In the genomic region with DNA sequence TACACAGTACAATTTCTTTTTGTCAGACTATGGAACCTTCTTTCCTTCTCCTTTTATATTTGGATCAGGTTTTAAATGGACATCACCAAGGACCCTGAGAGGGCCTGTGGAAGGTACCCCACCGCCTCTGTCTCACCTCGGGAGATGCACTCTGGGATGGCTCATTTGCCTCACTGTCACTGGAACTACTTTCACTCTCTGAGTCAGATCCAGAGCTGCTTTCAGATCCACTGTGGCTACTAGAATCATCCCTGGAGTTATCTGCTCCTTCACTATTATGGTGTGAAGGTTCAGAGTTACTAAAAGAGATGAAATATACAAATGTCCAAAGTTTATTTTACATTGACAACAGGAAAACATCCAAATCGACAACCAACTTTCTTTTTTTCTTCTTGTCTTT, we compare ENCODE assay signal across 28 cellular contexts.
"Had no signal": no experiment of that assay in that cellular context is flagged by ENCODE, and none has a peak within 500 bp of the region (broad histone marks: within the 10 kb centered on the region; RNA-seq: fewer than 3 reads in every experiment).

No MANE protein-coding gene starts in this region.

- H3K9me3 Mint-ChIP-seq: activated CD8-positive, alpha-beta T cell treated with anti-CD3 and anti-CD28 coated beads for 36 hours; activated naive CD4-positive, alpha-beta T cell treated with anti-CD3 and anti-CD28 coated beads, Interleukin-2, amount 50 U/mL, for 24 hours; activated naive CD8-positive, alpha-beta T cell treated with anti-CD3 and anti-CD28 coated beads, Interleukin-2, amount 10 ng/mL, durations not matched to agents 7 days and 5 days; activated T-cell treated with anti-CD3 and anti-CD28 coated beads, Interleukin-2, amount 50 U/mL, for 72 hours; brain; endodermal cell; WTC11 had no signal

- H3K27me3 ChIP-seq: breast epithelium, cardiac muscle cell, colonic mucosa had no signal

- H3K4me1 ChIP-seq: breast epithelium, colonic mucosa had no signal

- H3K4me1 Mint-ChIP-seq: endodermal cell, WTC11 had no signal

- DNase-seq: activated CD4-positive, alpha-beta T cell treated with anti-CD3 and anti-CD28 coated beads for 1 hour; activated CD4-positive, alpha-beta T cell treated with anti-CD3 and anti-CD28 coated beads for 48 hours; activated CD4-positive, alpha-beta T cell treated with anti-CD3 and anti-CD28 coated beads, Interleukin-2, amount 50 U/mL, for 1 hour; activated CD4-positive, alpha-beta T cell treated with anti-CD3 and anti-CD28 coated beads, Interleukin-2, amount 50 U/mL, for 48 hours; activated CD8-positive, alpha-beta memory T cell treated with anti-CD3 and anti-CD28 coated beads for 24 hours; activated CD8-positive, alpha-beta T cell treated with anti-CD3 and anti-CD28 coated beads for 36 hours; activated effector memory CD4-positive, alpha-beta T cell treated with Interleukin-2 at 50 U/mL for 16 hours; activated gamma-delta T cell treated with Interleukin-2 at 50 U/mL for 16 hours; activated naive CD4-positive, alpha-beta T cell treated with Interleukin-2 at 50 U/mL for 16 hours; activated naive CD8-positive, alpha-beta T cell treated with anti-CD3 and anti-CD28 coated beads, Interleukin-2, amount 10 ng/mL, durations not matched to agents 7 days and 5 days; activated T-cell treated with anti-CD3 and anti-CD28 coated beads, Interleukin-2, amount 50 U/mL, for 72 hours; amniotic stem cell; aorta; central memory CD4-positive, alpha-beta T cell; cerebellar nuclear complex; colonic mucosa; effector CD8-positive, alpha-beta T cell; endodermal cell; foreskin fibroblast; head of caudate nucleus; hippocampal formation; T-helper 2 cell had no signal

- H3K4me3 ChIP-seq: breast epithelium, cardiac muscle cell, colonic mucosa had no signal

- H3K27ac Mint-ChIP-seq: activated CD8-positive, alpha-beta T cell treated with anti-CD3 and anti-CD28 coated beads for 36 hours; activated naive CD4-positive, alpha-beta T cell treated with anti-CD3 and anti-CD28 coated beads, Interleukin-2, amount 50 U/mL, for 24 hours; activated naive CD8-positive, alpha-beta T cell treated with anti-CD3 and anti-CD28 coated beads, Interleukin-2, amount 10 ng/mL, durations not matched to agents 7 days and 5 days; activated T-cell treated with anti-CD3 and anti-CD28 coated beads, Interleukin-2, amount 50 U/mL, for 72 hours; brain; endodermal cell; WTC11 had no signal

- ATAC-seq: activated CD8-positive, alpha-beta T cell treated with anti-CD3 and anti-CD28 coated beads for 36 hours; esophagus mucosa; WTC11 had no signal

- H3K4me3 Mint-ChIP-seq: activated CD8-positive, alpha-beta T cell treated with anti-CD3 and anti-CD28 coated beads for 36 hours; activated naive CD4-positive, alpha-beta T cell treated with anti-CD3 and anti-CD28 coated beads, Interleukin-2, amount 50 U/mL, for 24 hours; activated naive CD8-positive, alpha-beta T cell treated with anti-CD3 and anti-CD28 coated beads, Interleukin-2, amount 10 ng/mL, durations not matched to agents 7 days and 5 days; activated T-cell treated with anti-CD3 and anti-CD28 coated beads, Interleukin-2, amount 50 U/mL, for 72 hours; brain; endodermal cell; WTC11 had no signal

- H3K9me3 ChIP-seq: breast epithelium, colonic mucosa had no signal

- H3K27me3 Mint-ChIP-seq: activated CD8-positive, alpha-beta T cell treated with anti-CD3 and anti-CD28 coated beads for 36 hours; activated naive CD4-positive, alpha-beta T cell treated with anti-CD3 and anti-CD28 coated beads, Interleukin-2, amount 50 U/mL, for 24 hours; activated naive CD8-positive, alpha-beta T cell treated with anti-CD3 and anti-CD28 coated beads, Interleukin-2, amount 10 ng/mL, durations not matched to agents 7 days and 5 days; brain had no signal
